ENCODE assay signal across 14 cellular contexts in genomic region chr5:171945066-171945465, GRCh38.
A peak's percentile ranks its signal among the peaks of the same experiment; 100 is the strongest.
DNase-seq lines count a peak whose midpoint lies in the region; ATAC-seq and TF ChIP-seq lines count a peak whose summit lies in the region.
"Had no signal": no experiment of that assay in that cellular context is flagged by ENCODE, and none has a peak within 500 bp of the region (broad histone marks: within the 10 kb centered on the region; RNA-seq: fewer than 3 reads in every experiment).

No MANE protein-coding gene starts in this region.

- H4K20me1 ChIP-seq in PC-3 (ENCODE audit: low read length): peaks cover 5% of the 10 kb centered on the region; the same call in 1 of the 2 replicates

- ATAC-seq in PC-3: no peak
- no peak for ATAC-seq in HG03196 (IDR thresholded peaks at IDR 0.05; ENCODE audit: unreplicated experiment)

- no peak overlapping the region for H3K4me2 ChIP-seq in PC-3 (ENCODE audit: low read length)

- POLR2A ChIA-PET in PC-3 (lab: Charles Lee; ENCODE audit: unreplicated experiment): no interaction called here

- no peak overlapping the region for H3K4me3 Mint-ChIP-seq in osteocyte (ENCODE audit: unreplicated experiment)
- H3K4me3 Mint-ChIP-seq in endodermal cell: no peak overlapping the region

- H3K4me1 ChIP-seq in PC-3 (ENCODE audit: insufficient read depth, low read length): no peaks in the 10 kb centered on the region
- H3K4me1 ChIP-seq in endodermal cell (ENCODE audit: control insufficient read depth, insufficient read depth, low read length): no peaks in the 10 kb centered on the region

- intact Hi-C loops in PC-3 (cut with micrococcal nuclease): no loop called here

- H3K9me2 ChIP-seq in PC-3 (replicated peaks; ENCODE audit: low read length): no peaks in the 10 kb centered on the region

- no peak overlapping the region for H2AFZ ChIP-seq in PC-3 (ENCODE audit: low read length)

- H3F3A ChIP-seq in PC-3 (ENCODE audit: low read length, unreplicated experiment): no peaks in the 10 kb centered on the region

- no peaks in the 10 kb centered on the region for H3K36me3 ChIP-seq in PC-3 (ENCODE audit: low read depth, low read length)
- H3K36me3 ChIP-seq in endodermal cell (ENCODE audit: control insufficient read depth, insufficient read depth, low read length): no peaks in the 10 kb centered on the region
- H3K36me3 ChIP-seq: BE2C, esophagus squamous epithelium had no signal

- TF ChIP-seq CTCF in PC-3 (conservative IDR thresholded peaks at IDR 0.05; ENCODE audit: low read depth, low read length) (no peak), epithelial cell of esophagus (IDR thresholded peaks at IDR 0.05; ENCODE audit: insufficient read depth, low read depth, low read length, missing control alignments) (no peak), osteocyte (IDR thresholded peaks at IDR 0.05) (no peak), endodermal cell (conservative IDR thresholded peaks at IDR 0.05) (no peak)

- H3K27ac Mint-ChIP-seq in osteocyte (ENCODE audit: unreplicated experiment) (peak overlapping the region; percentile 68), endodermal cell (no peak overlapping the region)

- CTCF ChIA-PET in PC-3 (lab: Charles Lee): interaction anchor here (0.6 kb wide), 1 partner anchor 23 kb away, joined by 3 read pairs; no protein-coding TSS in a partner anchor

- H3K4me3 ChIP-seq in PC-3 (ENCODE audit: low read length): no peak overlapping the region
- no peak overlapping the region for H3K4me3 ChIP-seq in epithelial cell of esophagus (ENCODE audit: low read length)
- no peak overlapping the region for H3K4me3 ChIP-seq in endodermal cell (ENCODE audit: low read length)
- H3K4me3 ChIP-seq: esophagus squamous epithelium had no signal

- no peaks in the 10 kb centered on the region for H3K36me3 Mint-ChIP-seq in osteocyte (ENCODE audit: unreplicated experiment)
- peaks cover 3% of the 10 kb centered on the region for H3K36me3 Mint-ChIP-seq in endodermal cell (ENCODE audit: low read depth)

- H3K9me3 Mint-ChIP-seq in osteocyte (ENCODE audit: unreplicated experiment) (no peaks in the 10 kb centered on the region), endodermal cell (no peaks in the 10 kb centered on the region)

- H3K9me3 ChIP-seq in PC-3 (ENCODE audit: low read length) (no peaks in the 10 kb centered on the region), endodermal cell (ENCODE audit: control insufficient read depth, low read length) (no peaks in the 10 kb centered on the region)
- H3K9me3 ChIP-seq: BE2C, esophagus squamous epithelium had no signal

- peaks cover 73% of the 10 kb centered on the region for H3K79me2 ChIP-seq in PC-3 (ENCODE audit: low read length)

- H3K27ac ChIP-seq in PC-3 (ENCODE audit: low read length) (no peak overlapping the region), endodermal cell (ENCODE audit: low read depth, low read length) (no peak overlapping the region)

- BruUV-seq in PC-3 (replicated peaks; lab: Mats Ljungman, UMichigan): TSS peak; percentile 13

- WGBS in endodermal cell (ENCODE audit: insufficient coverage in 1 of 2, insufficient read length in 1 of 2), 2 experiments: 100% methylated on average over 2 of the region's 2 CpGs; no CpG with 5 or more reads in 1 of the 2 experiments

- H3K27me3 ChIP-seq in PC-3 (ENCODE audit: low read length): no peaks in the 10 kb centered on the region
- no peaks in the 10 kb centered on the region for H3K27me3 ChIP-seq in endodermal cell (ENCODE audit: control insufficient read depth, insufficient read depth, low read length, poor library complexity, severe bottlenecking)
- H3K27me3 ChIP-seq: BE2C, esophagus squamous epithelium had no signal

- H3K27me3 Mint-ChIP-seq in osteocyte (ENCODE audit: unreplicated experiment): no peaks in the 10 kb centered on the region
- H3K27me3 Mint-ChIP-seq in endodermal cell (ENCODE audit: insufficient read depth): no peaks in the 10 kb centered on the region

- H3K4me1 Mint-ChIP-seq in osteocyte (ENCODE audit: unreplicated experiment): peaks cover 30% of the 10 kb centered on the region
- H3K4me1 Mint-ChIP-seq in endodermal cell: peaks cover 2% of the 10 kb centered on the region

- H3K9ac ChIP-seq in PC-3 (ENCODE audit: low read length): no peak overlapping the region
- no peak overlapping the region for H3K9ac ChIP-seq in endodermal cell (ENCODE audit: extremely low read depth, low read length, poor library complexity, severe bottlenecking)

- DNase-seq in GM03348 (ENCODE audit: low spot score) (peak; percentile 28), PC-3 (no peak), epithelial cell of esophagus (ENCODE audit: low read depth) (peak; percentile 44), osteocyte (ENCODE audit: extremely low spot score, unreplicated experiment) (no peak), occipital lobe (lab: John Stamatoyannopoulos, UW) (no peak), endodermal cell (no peak)
- no peak for DNase-seq in activated CD8-positive, alpha-beta memory T cell treated with anti-CD3 and anti-CD28 coated beads, Interleukin-2, amount 50 U/mL, for 48 hours
- DNase-seq: amniotic stem cell; BE2C; cortex of kidney; esophagus squamous epithelium; NK-92 treated with Interleukin-12 subunit alpha and Interleukin-12 subunit beta, amount 100 ng/mL, for 24 hours; SIG-M5 had no signal

Comparison
In these comparisons a context has a peak if more than half of its experiments do, and no peak if none do; other contexts are left out.
1. DNase-seq: peak in GM03348 (single experiment) and epithelial cell of esophagus (single experiment); none in PC-3 (single experiment), osteocyte (single experiment), occipital lobe (single experiment), endodermal cell (single experiment) and activated CD8-positive, alpha-beta memory T cell treated with anti-CD3 and anti-CD28 coated beads, Interleukin-2, amount 50 U/mL, for 48 hours (single experiment).